ENCODE assay signal across 22 cellular contexts in genomic region chr10:74794531-74794930, GRCh38.
"Had no signal": no experiment of that assay in that cellular context is flagged by ENCODE, and none has a peak within 500 bp of the region (broad histone marks: within the 10 kb centered on the region; RNA-seq: fewer than 3 reads in every experiment).

No MANE protein-coding gene starts in this region.

- H3K9me3 Mint-ChIP-seq: endodermal cell; naive thymus-derived CD8-positive, alpha-beta T cell had no signal

- ATAC-seq: gastroesophageal sphincter; left lobe of liver; naive thymus-derived CD8-positive, alpha-beta T cell; sciatic nerve had no signal

- H3K27me3 Mint-ChIP-seq: naive thymus-derived CD8-positive, alpha-beta T cell had no signal

- H3K36me3 ChIP-seq: gastroesophageal sphincter, neutrophil, spleen, tibial artery, upper lobe of left lung, uterus had no signal

- H3K9me3 ChIP-seq: gastroesophageal sphincter, neutrophil, spleen, tibial artery, upper lobe of left lung, uterus had no signal

- H3K27ac Mint-ChIP-seq: endodermal cell; naive thymus-derived CD8-positive, alpha-beta T cell had no signal

- H3K4me3 ChIP-seq: coronary artery, gastroesophageal sphincter, spleen, tibial artery, upper lobe of left lung, uterus had no signal

- H3K4me1 ChIP-seq: gastroesophageal sphincter, uterus had no signal

- H3K36me3 Mint-ChIP-seq: naive thymus-derived CD8-positive, alpha-beta T cell had no signal

- DNase-seq: effector CD4-positive, alpha-beta T cell; endodermal cell; erythroblast; glutamatergic neuron; islet precursor cell; mammary epithelial cell; naive thymus-derived CD8-positive, alpha-beta T cell; posterior cingulate gyrus; spleen; stimulated activated CD4-positive, alpha-beta T cell treated with anti-CD3 and anti-CD28 coated beads, Interleukin-15, amount 100 ng/mL, for 24 hours; stimulated activated CD4-positive, alpha-beta T cell treated with anti-CD3 and anti-CD28 coated beads, Interleukin-1b, Interleukin-23, amount 100 ng/mL, for 48 hours; stimulated activated CD4-positive, alpha-beta T cell treated with anti-CD3 and anti-CD28 coated beads, Interleukin-4, amount 100 ng/mL, for 24 hours; stimulated activated naive CD4-positive, alpha-beta T cell treated with Interleukin-2 at 50 U/mL for 16 hours; tibial artery; upper lobe of left lung; uterus had no signal

- FAIRE-seq: endothelial cell of umbilical vein had no signal

- H3K27me3 ChIP-seq: gastroesophageal sphincter, neutrophil, spleen, tibial artery, upper lobe of left lung, uterus had no signal

- H3K4me3 Mint-ChIP-seq: endodermal cell; naive thymus-derived CD8-positive, alpha-beta T cell had no signal

- H3K27ac ChIP-seq: coronary artery, gastroesophageal sphincter, neutrophil, spleen, tibial artery, upper lobe of left lung, uterus had no signal
